ENCODE assay signal across 26 cellular contexts in genomic region chr10:53726921-53727320, GRCh38.
DNase-seq lines count a peak whose midpoint lies in the region; ATAC-seq and TF ChIP-seq lines count a peak whose summit lies in the region.
"Had no signal": no experiment of that assay in that cellular context is flagged by ENCODE, and none has a peak within 500 bp of the region (broad histone marks: within the 10 kb centered on the region; RNA-seq: fewer than 3 reads in every experiment).

No MANE protein-coding gene starts in this region.

- H3K4me3 Mint-ChIP-seq in GM23338, result no peak overlapping the region
- no peak overlapping the region for H3K4me3 Mint-ChIP-seq in mesothelial cell of epicardium
- H3K4me3 Mint-ChIP-seq: B cell; CD4-positive, alpha-beta T cell; CD8-positive, alpha-beta T cell had no signal

- H4K20me1 ChIP-seq in GM23338 (replicated peaks; ENCODE audit: insufficient read depth), result no peaks in the 10 kb centered on the region
- H4K20me1 ChIP-seq in osteoblast (ENCODE audit: insufficient read depth, low read length), result no peaks in the 10 kb centered on the region
- H4K20me1 ChIP-seq: BLaER1 treated with 17β-estradiol and CSF1 and Interleukin-3, amounts not matched to agents 10 nM and 100 nM had no signal

- no peaks in the 10 kb centered on the region for H3K4me1 ChIP-seq in GM23338 (ENCODE audit: insufficient read depth)
- H3K4me1 ChIP-seq in osteoblast (ENCODE audit: insufficient read depth, low read length), result no peaks in the 10 kb centered on the region
- H3K4me1 ChIP-seq: A549; BLaER1 treated with 17β-estradiol and CSF1 and Interleukin-3, amounts not matched to agents 10 nM and 100 nM; Caco-2 had no signal

- 0 out of 3 replicates have a peak, but pooled peaks cover 4% of the 10 kb centered on the region for H3K9me3 Mint-ChIP-seq in GM23338
- peaks cover 29% of the 10 kb centered on the region for H3K9me3 Mint-ChIP-seq in mesothelial cell of epicardium

- H3K9me3 ChIP-seq in osteoblast (ENCODE audit: low read depth, low read length), result no peaks in the 10 kb centered on the region
- H3K9me3 ChIP-seq: A549; BLaER1 treated with 17β-estradiol and CSF1 and Interleukin-3, amounts not matched to agents 10 nM and 100 nM had no signal

- H3K27me3 ChIP-seq in GM23338 (ENCODE audit: insufficient read depth), result no peaks in the 10 kb centered on the region
- H3K27me3 ChIP-seq in osteoblast (ENCODE audit: insufficient read depth, low read length), result no peaks in the 10 kb centered on the region
- H3K27me3 ChIP-seq: BLaER1 treated with 17β-estradiol and CSF1 and Interleukin-3, amounts not matched to agents 10 nM and 100 nM had no signal

- H3K79me2 ChIP-seq in GM23338 (replicated peaks; ENCODE audit: insufficient read depth) (no peaks in the 10 kb centered on the region), osteoblast (ENCODE audit: insufficient read depth, low read length) (no peaks in the 10 kb centered on the region)

- H3K9me2 ChIP-seq in GM23338 (ENCODE audit: insufficient read depth), result peaks cover 3% of the 10 kb centered on the region; the same call in 1 of the 2 replicates

- H3K36me3 Mint-ChIP-seq in GM23338 (ENCODE audit: low read depth) (no peaks in the 10 kb centered on the region), mesothelial cell of epicardium (peaks cover 9% of the 10 kb centered on the region)
- H3K36me3 Mint-ChIP-seq: CD8-positive, alpha-beta T cell had no signal

- H2AFZ ChIP-seq in GM23338 (0 out of 2 replicates have a peak overlapping the region, but pooled peaks have one; percentile 54), osteoblast (ENCODE audit: low read length) (no peak overlapping the region)

- no peak for ATAC-seq in GM23338
- ATAC-seq in GM18873 (IDR thresholded peaks at IDR 0.05; ENCODE audit: low FRiP score, unreplicated experiment), result no peak
- no peak for ATAC-seq in GM19455 (IDR thresholded peaks at IDR 0.05; ENCODE audit: unreplicated experiment)
- ATAC-seq: A549; CD8-positive, alpha-beta T cell; GM12878 had no signal

- no peak for DNase-seq in GM23338 (ENCODE audit: low spot score)
- peak; percentile 1 for DNase-seq in dedifferentiated amniotic fluid mesenchymal stem cell (ENCODE audit: extremely low spot score)
- no peak for DNase-seq in mesothelial cell of epicardium (ENCODE audit: low spot score in 2 of 2, unreplicated experiment in 2 of 2)
- peak; percentile 51 for DNase-seq in osteoblast (ENCODE audit: insufficient read length, low spot score, missing footprints)
- DNase-seq in HPDE6-E6E7 (ENCODE audit: extremely low spot score), result no peak
- DNase-seq in DMS 273 (lab: John Stamatoyannopoulos, UW; ENCODE audit: unreplicated experiment), result no peak
- DNase-seq: AML-193; Caco-2; Calu3; CD4-positive, alpha-beta T cell; CD8-positive, alpha-beta T cell; DMS 273 treated with DMSO at 0.1 percent for 48 hours; DMS153; DMS53; DMS79; DND-41; EL; GDM1 had no signal

- TF ChIP-seq CTCF in GM23338 (conservative IDR thresholded peaks at IDR 0.05; ENCODE audit: low read depth in 2 of 2) (no peak), mesothelial cell of epicardium (IDR thresholded peaks at IDR 0.05; ENCODE audit: unreplicated experiment) (no peak), osteoblast (IDR thresholded peaks at IDR 0.05; ENCODE audit: extremely low read depth, low read depth, low read length) (no peak)

- H3K27ac Mint-ChIP-seq in GM23338 (no peak overlapping the region), mesothelial cell of epicardium (peak overlapping the region; percentile 70)
- H3K27ac Mint-ChIP-seq: B cell; CD4-positive, alpha-beta T cell; CD8-positive, alpha-beta T cell had no signal

- H3K27me3 Mint-ChIP-seq in GM23338 (ENCODE audit: insufficient read depth, low read depth, poor library complexity) (peaks cover 8% of the 10 kb centered on the region), mesothelial cell of epicardium (ENCODE audit: low read depth) (no peaks in the 10 kb centered on the region)
- H3K27me3 Mint-ChIP-seq: B cell; CD4-positive, alpha-beta T cell had no signal

- H3K4me1 Mint-ChIP-seq in GM23338 (no peaks in the 10 kb centered on the region), mesothelial cell of epicardium (peaks cover 18% of the 10 kb centered on the region)
- H3K4me1 Mint-ChIP-seq: B cell had no signal

- H3K4me2 ChIP-seq in GM23338, result no peak overlapping the region
- H3K4me2 ChIP-seq in osteoblast (ENCODE audit: insufficient read depth, low read length), result no peak overlapping the region
- H3K4me2 ChIP-seq: A549; BLaER1 treated with 17β-estradiol and CSF1 and Interleukin-3, amounts not matched to agents 10 nM and 100 nM had no signal

- no peaks in the 10 kb centered on the region for H3F3A ChIP-seq in GM23338 (replicated peaks; ENCODE audit: low read depth)

- H3K4me3 ChIP-seq in GM23338 (no peak overlapping the region), osteoblast (ENCODE audit: insufficient read depth, low read length) (no peak overlapping the region)
- H3K4me3 ChIP-seq: A549; BLaER1 treated with 17β-estradiol and CSF1 and Interleukin-3, amounts not matched to agents 10 nM and 100 nM; GM12878 had no signal

- no peak overlapping the region for H3K27ac ChIP-seq in GM23338 (ENCODE audit: low read depth)
- H3K27ac ChIP-seq in osteoblast (ENCODE audit: low read depth, low read length), result no peak overlapping the region
- H3K27ac ChIP-seq: 22Rv1; A549; BLaER1 treated with 17β-estradiol and CSF1 and Interleukin-3, amounts not matched to agents 10 nM and 100 nM; C4-2B had no signal

- H3K36me3 ChIP-seq in GM23338 (ENCODE audit: insufficient read depth) (no peaks in the 10 kb centered on the region), osteoblast (ENCODE audit: insufficient read depth, low read length) (no peaks in the 10 kb centered on the region)
- H3K36me3 ChIP-seq: BLaER1 treated with 17β-estradiol and CSF1 and Interleukin-3, amounts not matched to agents 10 nM and 100 nM had no signal

TF ChIP-seq in GM23338, 12 proteins besides CTCF, POLR2A, EP300 and RAD21 (continues in another document):
- TF ChIP-seq JUNB (IDR thresholded peaks at IDR 0.05; ENCODE audit: unreplicated experiment), result no peak
- no peak for TF ChIP-seq EZH2 (IDR thresholded peaks at IDR 0.05; ENCODE audit: low read depth, unreplicated experiment)
- TF ChIP-seq STAT1 (IDR thresholded peaks at IDR 0.05; ENCODE audit: unreplicated experiment), result no peak
- no peak for TF ChIP-seq REST (IDR thresholded peaks at IDR 0.05; ENCODE audit: unreplicated experiment)
- TF ChIP-seq POLR2AphosphoS5 (IDR thresholded peaks at IDR 0.05; ENCODE audit: low read depth), result no peak
- TF ChIP-seq ZNF114 (CRISPR knock-in tag; IDR thresholded peaks at IDR 0.05), result no peak
- TF ChIP-seq NANOG (IDR thresholded peaks at IDR 0.05; ENCODE audit: borderline replicate concordance), result no peak
- no peak for TF ChIP-seq ETS1 (IDR thresholded peaks at IDR 0.05)
- TF ChIP-seq ZNF331 (CRISPR knock-in tag; IDR thresholded peaks at IDR 0.05; ENCODE audit: low read depth), result no peak
- no peak for TF ChIP-seq EZH2phosphoT487 (IDR thresholded peaks at IDR 0.05; ENCODE audit: unreplicated experiment)
- no peak for TF ChIP-seq CREB1 (CRISPR knock-in tag; IDR thresholded peaks at IDR 0.05; ENCODE audit: low read depth)

Comparison
In these comparisons a context has a peak if more than half of its experiments do, and no peak if none do; other contexts are left out.
1. DNase-seq: peak in dedifferentiated amniotic fluid mesenchymal stem cell (single experiment) and osteoblast (single experiment); none in GM23338 (single experiment), mesothelial cell of epicardium (0 of 2), HPDE6-E6E7 (single experiment) and DMS 273 (single experiment).